Comparison of ENCODE assay signal across 28 cellular contexts in the genomic region with DNA sequence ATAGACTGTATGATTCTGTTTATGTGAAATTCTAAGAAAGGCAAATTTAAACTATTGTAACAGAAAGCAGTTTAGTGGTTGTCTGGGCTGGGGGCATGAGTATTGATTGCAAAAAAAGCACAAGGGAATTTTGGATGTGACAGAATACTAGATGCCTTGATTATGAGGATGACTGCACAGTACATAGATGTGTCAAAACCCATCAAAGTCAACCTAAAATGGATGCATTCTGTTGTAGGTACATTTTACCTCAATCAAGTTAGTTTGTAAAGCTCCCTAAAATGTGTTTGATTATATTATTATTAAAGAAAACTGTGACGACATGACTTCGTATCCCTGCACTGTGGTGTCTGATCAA.
"Had no signal": no experiment of that assay in that cellular context is flagged by ENCODE, and none has a peak within 500 bp of the region (broad histone marks: within the 10 kb centered on the region; RNA-seq: fewer than 3 reads in every experiment).

No MANE protein-coding gene starts in this region.

- H3K27me3 ChIP-seq: neural progenitor cell, neutrophil, right atrium auricular region, upper lobe of right lung had no signal

- H3K9me3 ChIP-seq: left ventricle myocardium inferior, neutrophil, psoas muscle, right atrium auricular region, suprapubic skin, thoracic aorta, tibial artery, upper lobe of right lung had no signal

- H3K27ac Mint-ChIP-seq: mesothelial cell of epicardium; naive B cell; natural killer cell; nephron progenitor cell; neural progenitor cell; stimulated activated naive CD8-positive, alpha-beta T cell treated with anti-CD3 and anti-CD28 coated beads, Interleukin-15, Interleukin-2, amounts not matched to agents 100 ng/mL and 50 ng/mL, for 24 hours had no signal

- H3K4me1 Mint-ChIP-seq: naive B cell, nephron progenitor cell had no signal

- H3K4me2 ChIP-seq: neural progenitor cell had no signal

- ATAC-seq: left cardiac atrium, natural killer cell, psoas muscle, sciatic nerve had no signal

- H3K79me2 ChIP-seq: parathyroid adenoma had no signal

- H3K4me1 ChIP-seq: left ventricle myocardium inferior, parathyroid adenoma, psoas muscle, right atrium auricular region, tibial artery, upper lobe of right lung had no signal

- H3K9me3 Mint-ChIP-seq: mesothelial cell of epicardium; natural killer cell; nephron progenitor cell; neural progenitor cell; stimulated activated naive CD8-positive, alpha-beta T cell treated with anti-CD3 and anti-CD28 coated beads, Interleukin-15, Interleukin-2, amounts not matched to agents 100 ng/mL and 50 ng/mL, for 24 hours had no signal

- H3K27me3 Mint-ChIP-seq: stimulated activated naive CD8-positive, alpha-beta T cell treated with anti-CD3 and anti-CD28 coated beads, Interleukin-15, Interleukin-2, amounts not matched to agents 100 ng/mL and 50 ng/mL, for 24 hours had no signal

- H3K4me3 Mint-ChIP-seq: mesothelial cell of epicardium; naive B cell; natural killer cell; nephron progenitor cell; neural progenitor cell; stimulated activated naive CD8-positive, alpha-beta T cell treated with anti-CD3 and anti-CD28 coated beads, Interleukin-15, Interleukin-2, amounts not matched to agents 100 ng/mL and 50 ng/mL, for 24 hours had no signal

- H3K36me3 ChIP-seq: left ventricle myocardium inferior, neural progenitor cell, neutrophil, right atrium auricular region, suprapubic skin, thoracic aorta, tibial artery, upper lobe of right lung had no signal

- H3K36me3 Mint-ChIP-seq: mesothelial cell of epicardium, naive B cell, natural killer cell, neural progenitor cell had no signal

- H3K4me3 ChIP-seq: left ventricle myocardium inferior, lung, neural progenitor cell, psoas muscle, right atrium auricular region, skin epidermis, suprapubic skin, thoracic aorta, tibial artery, upper lobe of right lung had no signal

- DNase-seq: hippocampal formation; left cardiac atrium; left ventricle myocardium inferior; mesendoderm; naive B cell; natural killer cell; nephron progenitor cell; occipital lobe; psoas muscle; stimulated activated CD4-positive, alpha-beta T cell treated with anti-CD3 and anti-CD28 coated beads, Interleukin-12 subunit alpha, Interleukin-12 subunit beta, amount 100 ng/mL, for 4 hours; stimulated activated CD4-positive, alpha-beta T cell treated with anti-CD3 and anti-CD28 coated beads, Interleukin-15, amount 100 ng/mL, for 24 hours; stimulated activated CD4-positive, alpha-beta T cell treated with anti-CD3 and anti-CD28 coated beads, Interleukin-2, amount 100 ng/mL, for 24 hours; stimulated activated CD4-positive, alpha-beta T cell treated with anti-CD3 and anti-CD28 coated beads, Interleukin-4, amount 100 ng/mL, for 1 hour; stimulated activated naive CD4-positive, alpha-beta T cell; tibial artery; trophoblast cell; upper lobe of right lung had no signal

- H2AFZ ChIP-seq: neural progenitor cell, parathyroid adenoma had no signal

- H3K27ac ChIP-seq: left ventricle myocardium inferior, neural progenitor cell, neutrophil, parathyroid adenoma, psoas muscle, right atrium auricular region, skin epidermis, suprapubic skin, thoracic aorta, tibial artery, upper lobe of right lung had no signal
